In the genomic region with DNA sequence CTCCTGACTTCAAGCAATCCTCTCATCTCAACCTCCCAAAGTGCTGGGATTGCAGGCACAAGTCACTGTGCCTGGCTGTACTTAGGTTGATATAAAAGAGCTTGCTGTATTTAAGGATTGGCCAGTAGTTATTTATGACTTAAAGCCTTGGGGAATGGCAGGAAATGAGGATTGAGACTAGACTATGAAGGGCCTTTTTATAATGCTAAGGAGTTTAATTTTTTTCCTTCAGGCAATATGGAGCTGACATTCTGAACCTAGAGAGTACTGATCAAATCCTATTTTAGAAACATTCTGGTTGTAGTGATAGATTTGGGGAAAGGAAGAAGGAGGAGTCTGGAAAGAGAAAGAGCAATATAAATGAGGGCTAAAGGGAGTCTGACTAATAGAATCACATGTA, we compare ENCODE assay signal across 21 cellular contexts. TPM values are rescaled to one million over a fixed set of nuclear protein-coding genes. Genes with fewer than 3 reads are reported as not detected.
A peak's percentile ranks its signal among the peaks of the same experiment; 100 is the strongest.
DNase-seq lines count a peak whose midpoint lies in the region; ATAC-seq lines count a peak whose summit lies in the region.
"Had no signal": no experiment of that assay in that cellular context is flagged by ENCODE, and none has a peak within 500 bp of the region (broad histone marks: within the 10 kb centered on the region; RNA-seq: fewer than 3 reads in every experiment).

No MANE protein-coding gene starts in this region.

- H3K27me3 ChIP-seq in aorta (ENCODE audit: control insufficient read depth in 1 of 2, insufficient read depth in 2 of 2, low read length in 1 of 2) = no peaks in the 10 kb centered on the region
- H3K27me3 ChIP-seq: BE2C; BLaER1 treated with 17β-estradiol and CSF1 and Interleukin-3, amounts not matched to agents 10 nM and 100 nM had no signal

- H3K4me3 ChIP-seq in aorta (ENCODE audit: low read length in 2 of 2) = no peak overlapping the region
- H3K4me3 ChIP-seq: BLaER1 treated with 17β-estradiol and CSF1 and Interleukin-3, amounts not matched to agents 10 nM and 100 nM; HAP-1 had no signal

- ATAC-seq in aorta (ENCODE audit: low FRiP score) (no peak), GM21447 (IDR thresholded peaks at IDR 0.05; ENCODE audit: unreplicated experiment) (no peak)

- H3K4me1 ChIP-seq in aorta (ENCODE audit: control insufficient read depth in 1 of 2, insufficient read depth in 2 of 2, low read length in 2 of 2) = no peaks in the 10 kb centered on the region
- H3K4me1 ChIP-seq: BE2C, HAP-1 had no signal

- H3K36me3 ChIP-seq in aorta (ENCODE audit: control insufficient read depth in 1 of 2, insufficient read depth in 2 of 2, low read length in 1 of 2) = no peaks in the 10 kb centered on the region
- H3K36me3 ChIP-seq: BE2C; BLaER1 treated with 17β-estradiol and CSF1 and Interleukin-3, amounts not matched to agents 10 nM and 100 nM; HAP-1 had no signal

- DNase-seq in COLO829 (ENCODE audit: low spot score) (peak; percentile 64), RPMI7951 (ENCODE audit: low read depth) (peak; percentile 17), epidermal melanocyte (ENCODE audit: insufficient read length, low spot score) (peak; percentile 52), aorta (no peak), RPMI8226 (no peak)
- DNase-seq: AML-193; BE2C; Calu3; CD4-positive, alpha-beta T cell; CD8-positive, alpha-beta memory T cell; COR-L47; DMS53; DMS79 treated with DMSO at 0.1 percent for 48 hours; GF-D8; GOT3; HFFc6 had no signal

- H3K27ac ChIP-seq in aorta (ENCODE audit: low read depth in 1 of 2, low read length in 2 of 2) = no peak overlapping the region
- H3K27ac ChIP-seq: BLaER1 treated with 17β-estradiol and CSF1 and Interleukin-3, amounts not matched to agents 10 nM and 100 nM had no signal

- no peaks in the 10 kb centered on the region for H3K9me3 ChIP-seq in aorta (ENCODE audit: control insufficient read depth, low read length)
- H3K9me3 ChIP-seq: BE2C, HAP-1 had no signal

- intact Hi-C loops in aorta (cut with DNase I) = no loop called here

RNA-seq across cellular contexts. Expression of gene MSH4, which starts 44.7 kb away (rescaled TPM):
- 0.10 TPM in 1 of 2 replicates, not detected in the other for total RNA-seq in RPMI7951 (2014; rRNA removed; shearing (Covaris generic))
- under 1 TPM; 0.68 to 0.72 TPM for total RNA-seq in aorta
- polyA plus RNA-seq in aorta = under 1 TPM in 1 of 2 donors, not detected in 1; 0.46 TPM
- total RNA-seq: G401 had no signal
- polyA plus RNA-seq: CD14-positive monocyte; CD8-positive, alpha-beta memory T cell had no signal

RNA-seq across cellular contexts. Expression of gene RABGGTB, which starts 55.4 kb away (rescaled TPM):
- 111 and 115 TPM in 2 replicates for total RNA-seq in RPMI7951 (2014; rRNA removed; shearing (Covaris generic))
- total RNA-seq in aorta = 10 to 100 TPM; 53.7 to 77.3 TPM
- polyA plus RNA-seq in aorta = 10 to 100 TPM; 53.2 to 72.9 TPM

Comparison
In these comparisons a context has a peak if more than half of its experiments do, and no peak if none do; other contexts are left out.
1. DNase-seq: peak in COLO829 (single experiment), RPMI7951 (single experiment) and epidermal melanocyte (single experiment); none in aorta (0 of 2) and RPMI8226 (single experiment).